In genomic region chr1:167678838-167679237, GRCh38 we compare ENCODE assay signal across 23 cellular contexts. TPM values are rescaled to one million over a fixed set of nuclear protein-coding genes. Genes with fewer than 3 reads are reported as not detected.
"Had no signal": no experiment of that assay in that cellular context is flagged by ENCODE, and none has a peak within 500 bp of the region (broad histone marks: within the 10 kb centered on the region; RNA-seq: fewer than 3 reads in every experiment).

No MANE protein-coding gene starts in this region.

- H3K79me2 ChIP-seq: hepatocyte had no signal

- H3K4me2 ChIP-seq: hepatocyte, smooth muscle cell had no signal

- H3K27me3 ChIP-seq: gastroesophageal sphincter, hepatocyte, pancreas, sigmoid colon, stomach, suprapubic skin, tibial artery had no signal

- H2AFZ ChIP-seq: hepatocyte had no signal

- H3K4me3 ChIP-seq: gastroesophageal sphincter, hepatocyte, pancreas, prostate gland, sigmoid colon, smooth muscle cell, stomach, suprapubic skin, tibial artery had no signal

- ATAC-seq: activated CD4-positive, alpha-beta T cell treated with anti-CD3 and anti-CD28 coated beads for 36 hours; gastroesophageal sphincter; natural killer cell treated with Interleukin-12 subunit alpha and Interleukin-12 subunit beta and Interleukin-15 and Interleukin-18, amount 100 ng/mL, for 72 hours; stimulated activated memory B cell treated with anti-CD40 and anti-IgM and Interleukin-4, amounts not matched to agents 10 μg/mL and 1 μg/mL and 100 μg/mL, for 72 hours had no signal

- H3K9me3 ChIP-seq: gastroesophageal sphincter, pancreas, prostate gland, sigmoid colon, stomach, suprapubic skin, tibial artery had no signal

- DNase-seq: activated CD4-positive, alpha-beta T cell treated with anti-CD3 and anti-CD28 coated beads for 36 hours; activated CD4-positive, CD25-positive, alpha-beta regulatory T cell; activated effector memory CD4-positive, alpha-beta T cell treated with Interleukin-2 at 50 U/mL for 16 hours; activated naive CD4-positive, alpha-beta T cell treated with Interleukin-2 at 50 U/mL for 16 hours; aorta; central memory CD4-positive, alpha-beta T cell; islet precursor cell; pancreas; retina; sigmoid colon; stimulated activated CD4-positive, alpha-beta T cell treated with anti-CD3 and anti-CD28 coated beads, Interleukin-1b, Interleukin-23, amount 100 ng/mL, for 48 hours; stimulated activated CD4-positive, alpha-beta T cell treated with anti-CD3 and anti-CD28 coated beads, Interleukin-4, amount 100 ng/mL, for 4 hours; stimulated activated CD8-positive, alpha-beta memory T cell treated with anti-CD3 and anti-CD28 coated beads, Interleukin-4, amount 100 ng/mL, for 48 hours; stomach; tibial artery had no signal

- H3K36me3 ChIP-seq: gastroesophageal sphincter, pancreas, prostate gland, sigmoid colon, suprapubic skin, tibial artery had no signal

- H3K27ac ChIP-seq: hepatocyte, pancreas, prostate gland, sigmoid colon, suprapubic skin, tibial artery had no signal

- H3K4me1 ChIP-seq: pancreas had no signal

- FAIRE-seq: endothelial cell of umbilical vein, pancreas had no signal

RNA-seq across cellular contexts. Expression of gene RCSD1, which starts 48.8 kb away (rescaled TPM):
- total RNA-seq: smooth muscle cell had no signal
